8 cellular contexts compared by ENCODE assay signal in the genomic region with DNA sequence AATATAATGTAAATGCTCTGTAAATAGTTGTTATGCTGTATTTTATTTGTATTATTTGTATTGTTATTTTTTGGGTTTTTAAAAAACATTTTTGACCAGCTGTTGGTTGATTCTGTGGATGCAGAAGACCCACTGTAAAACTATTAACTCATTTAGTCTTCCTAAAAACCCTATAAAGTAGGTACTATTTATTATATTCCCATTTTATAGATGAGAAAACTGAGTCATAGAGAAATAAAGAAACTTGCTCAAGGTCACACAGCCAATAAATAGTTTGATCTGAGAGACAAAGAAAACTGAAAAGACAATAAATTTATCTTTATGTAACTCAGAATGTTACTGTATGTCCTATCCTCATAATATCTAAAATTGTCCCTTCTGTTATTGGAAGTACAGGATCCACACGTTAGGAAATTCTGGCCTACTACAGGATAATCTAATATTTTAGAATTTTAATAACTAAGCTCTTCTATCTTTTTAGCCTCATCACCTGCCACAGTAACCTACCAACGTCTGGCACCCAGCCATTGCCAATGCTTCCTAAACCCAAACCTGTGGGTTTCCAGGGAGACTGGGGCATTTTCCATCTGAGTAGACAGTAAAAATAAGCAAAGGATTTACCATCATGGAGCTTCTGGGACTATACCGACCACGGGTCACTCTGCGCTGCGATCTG. TPM values are rescaled to one million over a fixed set of nuclear protein-coding genes. Genes with fewer than 3 reads are reported as not detected.
DNase-seq lines count a peak whose midpoint lies in the region; ATAC-seq, FAIRE-seq and TF ChIP-seq lines count a peak whose summit lies in the region.

No MANE protein-coding gene starts in this region.

- H3K4me2 ChIP-seq in keratinocyte (ENCODE audit: control insufficient read depth, extremely low read depth, insufficient read depth, low read depth, low read length) = peak overlapping the region; percentile 76

- H3K9me3 ChIP-seq in right atrium auricular region = no peaks in the 10 kb centered on the region
- no peaks in the 10 kb centered on the region for H3K9me3 ChIP-seq in heart right ventricle
- H3K9me3 ChIP-seq in keratinocyte (ENCODE audit: control insufficient read depth, low read depth, low read length) = no peaks in the 10 kb centered on the region

- H3K27me3 ChIP-seq in right atrium auricular region (no peaks in the 10 kb centered on the region), heart right ventricle (peaks cover 8 to 44% (median 29%) of the 10 kb centered on the region in 7 donors), keratinocyte (ENCODE audit: control insufficient read depth, extremely low read depth, insufficient read depth, low read length) (no peaks in the 10 kb centered on the region)

- H3K9me1 ChIP-seq in keratinocyte (ENCODE audit: control insufficient read depth, extremely low read depth, insufficient read depth, low read length) = no peaks in the 10 kb centered on the region

- H3K79me2 ChIP-seq in keratinocyte (ENCODE audit: control insufficient read depth, insufficient read depth, low read length) = peaks cover 16% of the 10 kb centered on the region

- intact Hi-C loops in heart right ventricle (cut with DNase I) = no loop called here

- H3K4me1 Mint-ChIP-seq in activated T-helper 17 cell treated with anti-CD3 and anti-CD28 coated beads, Interleukin-2, amount 50 U/mL, for 72 hours = peaks cover 4% of the 10 kb centered on the region
- peaks cover 5% of the 10 kb centered on the region for H3K4me1 Mint-ChIP-seq in type B pancreatic cell (ENCODE audit: unreplicated experiment)

- H3K27ac Mint-ChIP-seq in activated T-helper 17 cell treated with anti-CD3 and anti-CD28 coated beads, Interleukin-2, amount 50 U/mL, for 72 hours = no peak overlapping the region
- H3K27ac Mint-ChIP-seq in type B pancreatic cell = peak overlapping the region; percentile 28

- TF ChIP-seq POLR2A in GM18505 (IDR thresholded peaks at IDR 0.05; ENCODE audit: borderline replicate concordance, extremely low read depth, insufficient read depth, insufficient read length) = no peak

- H3K4me1 ChIP-seq in right atrium auricular region (peaks cover 0 to 18% of the 10 kb centered on the region in 2 donors), heart right ventricle (peaks cover 3 to 17% (median 9%) of the 10 kb centered on the region in 9 donors), keratinocyte (ENCODE audit: control insufficient read depth, extremely low read depth, insufficient read depth, low read length) (peaks cover 20% of the 10 kb centered on the region)

- peak overlapping the region; percentile 80 for H3K4me3 Mint-ChIP-seq in activated T-helper 17 cell treated with anti-CD3 and anti-CD28 coated beads, Interleukin-2, amount 50 U/mL, for 72 hours
- H3K4me3 Mint-ChIP-seq in type B pancreatic cell = peak overlapping the region; percentile 88

- H3K36me3 ChIP-seq in right atrium auricular region (no peaks in the 10 kb centered on the region), heart right ventricle (no peaks in the 10 kb centered on the region), keratinocyte (ENCODE audit: control insufficient read depth in 2 of 2, extremely low read depth in 1 of 2, insufficient read depth in 2 of 2, low read length in 2 of 2) (no peaks in the 10 kb centered on the region)

- peak overlapping the region; percentile 82 for H2AFZ ChIP-seq in keratinocyte (ENCODE audit: control insufficient read depth, low read length)

- no peak for FAIRE-seq in keratinocyte (lab: Jason Lieb, UNC)

- H4K20me1 ChIP-seq in keratinocyte (ENCODE audit: control insufficient read depth, extremely low read depth, insufficient read depth, low read length) = no peaks in the 10 kb centered on the region

- no peak for TF ChIP-seq CTCF in right atrium auricular region (IDR thresholded peaks at IDR 0.05)
- TF ChIP-seq CTCF in heart right ventricle (IDR thresholded peaks at IDR 0.05) = no peak
- no peak for TF ChIP-seq CTCF in keratinocyte (optimal IDR thresholded peaks at IDR 0.05 in 1 of 3, IDR thresholded peaks at IDR 0.05 in 1 of 3, conservative IDR thresholded peaks at IDR 0.05 in 1 of 3; ENCODE audit: extremely low read depth in 1 of 3, insufficient read depth in 2 of 3, low read length in 3 of 3)
- no peak for TF ChIP-seq CTCF in type B pancreatic cell (conservative IDR thresholded peaks at IDR 0.05)

- dilution Hi-C loops in keratinocyte (cut with MboI; ENCODE audit: extremely low pct_ligation_motif_present, low sequenced_read_pairs) = no loop called here

- no peaks in the 10 kb centered on the region for H3K9me3 Mint-ChIP-seq in activated T-helper 17 cell treated with anti-CD3 and anti-CD28 coated beads, Interleukin-2, amount 50 U/mL, for 72 hours
- H3K9me3 Mint-ChIP-seq in type B pancreatic cell = no peaks in the 10 kb centered on the region

- WGBS in heart right ventricle, 2 donors = 20 to 22% methylated on average over 6 of the region's 6 CpGs

- H3K4me3 ChIP-seq in right atrium auricular region (peak overlapping the region in 1 of 2 donors; percentile 68), heart right ventricle (peak overlapping the region in 4 of 10 donors; percentile 54 to 68 (median 57)), keratinocyte (ENCODE audit: control insufficient read depth in 2 of 3, extremely low read depth in 1 of 3, insufficient read depth in 2 of 3, low read depth in 1 of 3, low read length in 3 of 3) (peak overlapping the region in 2 of 3 experiments; percentile 26 to 60)

- H3K27ac ChIP-seq in right atrium auricular region (peak overlapping the region; percentile 54 to 58), heart right ventricle (no peak overlapping the region), keratinocyte (ENCODE audit: control insufficient read depth, insufficient read depth, low read length) (no peak overlapping the region)

- DNase-seq in right atrium auricular region (ENCODE audit: low spot score) = no peak
- DNase-seq in heart right ventricle = no peak
- no peak for DNase-seq in keratinocyte (ENCODE audit: low read depth, low spot score)
- no peak for DNase-seq in type B pancreatic cell (ENCODE audit: extremely low spot score, unreplicated experiment)
- no peak for DNase-seq in NCI-H526 (lab: John Stamatoyannopoulos, UW)
- DNase-seq in OCI-M2 (lab: John Stamatoyannopoulos, UW; ENCODE audit: unreplicated experiment) = no peak

- ATAC-seq in heart right ventricle = no peak
- no peak for ATAC-seq in activated T-helper 17 cell treated with anti-CD3 and anti-CD28 coated beads, Interleukin-2, amount 50 U/mL, for 72 hours (replicated peaks)
- ATAC-seq in GM18505 (IDR thresholded peaks at IDR 0.05; ENCODE audit: unreplicated experiment) = no peak

- no peaks in the 10 kb centered on the region for H3K27me3 Mint-ChIP-seq in activated T-helper 17 cell treated with anti-CD3 and anti-CD28 coated beads, Interleukin-2, amount 50 U/mL, for 72 hours
- peaks cover 63% of the 10 kb centered on the region for H3K27me3 Mint-ChIP-seq in type B pancreatic cell

- H3K9ac ChIP-seq in keratinocyte (ENCODE audit: control insufficient read depth, extremely low read depth, insufficient read depth, low read length) = no peak overlapping the region

- no peaks in the 10 kb centered on the region for H3K36me3 Mint-ChIP-seq in activated T-helper 17 cell treated with anti-CD3 and anti-CD28 coated beads, Interleukin-2, amount 50 U/mL, for 72 hours (ENCODE audit: low read depth)
- no peaks in the 10 kb centered on the region for H3K36me3 Mint-ChIP-seq in type B pancreatic cell

RNA-seq across cellular contexts. Expression of gene MAP3K21, which starts 1.1 kb away (rescaled TPM):
- total RNA-seq in right atrium auricular region = 1 to 10 TPM; 1.2 to 1.4 TPM
- total RNA-seq in heart right ventricle = under 1 TPM; 0.09 to 0.47 (median 0.17) TPM
- under 1 TPM; 0.07 to 0.37 TPM for polyA plus RNA-seq in heart right ventricle
- 10 to 100 TPM in 1 of 2 donors, 1 to 10 TPM in 1; 7.3 to 17.7 TPM for total RNA-seq in activated T-helper 17 cell treated with anti-CD3 and anti-CD28 coated beads, Interleukin-2, amount 50 U/mL, for 72 hours
- 4.4 to 6.4 TPM (median 4.5 TPM) in 3 replicates for polyA plus RNA-seq in keratinocyte
- 1.7 TPM for polyA plus RNA-seq in keratinocyte (2011; ENCODE audit: low read depth)
- 2.8 and 4.8 TPM in 2 replicates for polyA plus RNA-seq in keratinocyte (2011; cell fraction: cytosol; rRNA removed)
- 7.8 and 10.1 TPM in 2 replicates for polyA plus RNA-seq in keratinocyte (2011; cell fraction: nucleus; rRNA removed)
- polyA plus RNA-seq in keratinocyte (2012; ENCODE audit: low replicate concordance) = 2.5 and 2.9 TPM in 2 replicates
- 7.1 to 12.2 TPM (median 10.2 TPM) in 3 replicates for polyA minus RNA-seq in keratinocyte
- polyA minus RNA-seq in keratinocyte (2011; cell fraction: cytosol; rRNA and poly(A)+ RNA removed) = 5.8 TPM
- polyA minus RNA-seq in keratinocyte (2011; cell fraction: nucleus; rRNA and poly(A)+ RNA removed) = 6.2 and 7.4 TPM in 2 replicates
- total RNA-seq in type B pancreatic cell (ENCODE audit: low replicate concordance) = 3.6 and 6.4 TPM in 2 replicates

RNA-seq across cellular contexts. Expression of gene PCNX2, which starts 30.9 kb away (rescaled TPM):
- total RNA-seq in right atrium auricular region = 1 to 10 TPM; 8.1 to 9.0 TPM
- 1 to 10 TPM in 8 of 10 donors, under 1 TPM in 2; 0.77 to 3.1 (median 1.6) TPM for total RNA-seq in heart right ventricle
- under 1 TPM; 0.29 to 0.37 TPM for polyA plus RNA-seq in heart right ventricle
- 10 to 100 TPM; 21.3 to 25.9 TPM for total RNA-seq in activated T-helper 17 cell treated with anti-CD3 and anti-CD28 coated beads, Interleukin-2, amount 50 U/mL, for 72 hours
- 18.0 to 23.2 TPM (median 19.8 TPM) in 3 replicates for polyA plus RNA-seq in keratinocyte
- 9.3 TPM for polyA plus RNA-seq in keratinocyte (2011; ENCODE audit: low read depth)
- polyA plus RNA-seq in keratinocyte (2011; cell fraction: cytosol; rRNA removed) = 12.8 and 16.1 TPM in 2 replicates
- 70.6 and 74.9 TPM in 2 replicates for polyA plus RNA-seq in keratinocyte (2011; cell fraction: nucleus; rRNA removed)
- 8.6 and 9.7 TPM in 2 replicates for polyA plus RNA-seq in keratinocyte (2012; ENCODE audit: low replicate concordance)
- 63.3 to 145 TPM (median 112 TPM) in 3 replicates for polyA minus RNA-seq in keratinocyte
- 32.2 TPM for polyA minus RNA-seq in keratinocyte (2011; cell fraction: cytosol; rRNA and poly(A)+ RNA removed)
- polyA minus RNA-seq in keratinocyte (2011; cell fraction: nucleus; rRNA and poly(A)+ RNA removed) = 88.0 and 176 TPM in 2 replicates
- 14.7 and 18.4 TPM in 2 replicates for total RNA-seq in type B pancreatic cell (ENCODE audit: low replicate concordance)

Comparison
In these comparisons a context has a peak if more than half of its experiments do, and no peak if none do; other contexts are left out.
1. H3K27ac ChIP-seq: peak in right atrium auricular region (2 of 2); none in heart right ventricle (0 of 10) and keratinocyte (single experiment).